17 cellular contexts compared by ENCODE assay signal in genomic region chr2:218743072-218743471, GRCh38. TPM values are rescaled to one million over a fixed set of nuclear protein-coding genes. Genes with fewer than 3 reads are reported as not detected.
DNase-seq lines count a peak whose midpoint lies in the region; ATAC-seq and TF ChIP-seq lines count a peak whose summit lies in the region.
"Had no signal": no experiment of that assay in that cellular context is flagged by ENCODE, and none has a peak within 500 bp of the region (broad histone marks: within the 10 kb centered on the region; RNA-seq: fewer than 3 reads in every experiment).

No MANE protein-coding gene starts in this region.

- peak overlapping the region; percentile 2 for H3K27ac Mint-ChIP-seq in activated T-helper 17 cell treated with anti-CD3 and anti-CD28 coated beads, Interleukin-2, amount 50 U/mL, for 72 hours
- H3K27ac Mint-ChIP-seq: activated naive CD8-positive, alpha-beta T cell treated with anti-CD3 and anti-CD28 coated beads, Interleukin-2, amount 10 ng/mL, durations not matched to agents 7 days and 5 days had no signal

- CTCF ChIA-PET in GM10248 (lab: Yijun Ruan, JAX) = interaction anchor here (1.2 to 4.8 kb wide), 4 partner anchors 10 to 452 kb away, joined by 3 to 19 read pairs (median 4); no protein-coding TSS in a partner anchor

- POLR2A ChIA-PET in GM10248 (lab: Yijun Ruan, JAX) = no interaction called here

- peaks cover 97% of the 10 kb centered on the region for H3K36me3 Mint-ChIP-seq in activated T-helper 17 cell treated with anti-CD3 and anti-CD28 coated beads, Interleukin-2, amount 50 U/mL, for 72 hours (ENCODE audit: low read depth)

- H3K9me3 Mint-ChIP-seq in activated T-helper 17 cell treated with anti-CD3 and anti-CD28 coated beads, Interleukin-2, amount 50 U/mL, for 72 hours = no peaks in the 10 kb centered on the region
- H3K9me3 Mint-ChIP-seq: activated naive CD8-positive, alpha-beta T cell treated with anti-CD3 and anti-CD28 coated beads, Interleukin-2, amount 10 ng/mL, durations not matched to agents 7 days and 5 days had no signal

- peaks cover 20% of the 10 kb centered on the region for H3K4me1 Mint-ChIP-seq in activated T-helper 17 cell treated with anti-CD3 and anti-CD28 coated beads, Interleukin-2, amount 50 U/mL, for 72 hours
- H3K4me1 Mint-ChIP-seq: activated naive CD8-positive, alpha-beta T cell treated with anti-CD3 and anti-CD28 coated beads, Interleukin-2, amount 10 ng/mL, durations not matched to agents 7 days and 5 days had no signal

- DNase-seq in GM10248 (ENCODE audit: extremely low spot score) (peak; percentile 57), left lobe of liver (ENCODE audit: low spot score) (no peak), left colon (no peak), DMS53 treated with DMSO at 0.1 percent for 48 hours (lab: John Stamatoyannopoulos, UW; ENCODE audit: unreplicated experiment) (no peak), SHP77 treated with DMSO at 0.1 percent for 48 hours (lab: John Stamatoyannopoulos, UW) (no peak)
- DNase-seq: activated naive CD8-positive, alpha-beta T cell treated with anti-CD3 and anti-CD28 coated beads, Interleukin-2, amount 10 ng/mL, durations not matched to agents 7 days and 5 days; activated T-cell treated with anti-CD3 and anti-CD28 coated beads, Interleukin-2, amount 50 U/mL, for 1 hour; Caco-2; dorsolateral prefrontal cortex; left ventricle myocardium inferior; NCI-H1930; NCI-H510A treated with DMSO at 0.1 percent for 48 hours; small intestine had no signal

- ATAC-seq in GM18858 (IDR thresholded peaks at IDR 0.05; ENCODE audit: unreplicated experiment) = peak; percentile 58
- peak; percentile 71 for ATAC-seq in HG03378 (IDR thresholded peaks at IDR 0.05; ENCODE audit: unreplicated experiment)
- ATAC-seq in activated T-helper 17 cell treated with anti-CD3 and anti-CD28 coated beads, Interleukin-2, amount 50 U/mL, for 72 hours (replicated peaks) = peak; percentile 92
- ATAC-seq in left lobe of liver = no peak
- ATAC-seq in left colon = no peak
- ATAC-seq: gastroesophageal sphincter had no signal

- no peak for TF ChIP-seq CTCF in GM10248 (IDR thresholded peaks at IDR 0.05; ENCODE audit: control extremely low read depth, extremely low read depth, low read depth, missing control alignments)

- peak overlapping the region; percentile 2 for H3K4me3 Mint-ChIP-seq in activated T-helper 17 cell treated with anti-CD3 and anti-CD28 coated beads, Interleukin-2, amount 50 U/mL, for 72 hours
- H3K4me3 Mint-ChIP-seq: activated naive CD8-positive, alpha-beta T cell treated with anti-CD3 and anti-CD28 coated beads, Interleukin-2, amount 10 ng/mL, durations not matched to agents 7 days and 5 days had no signal

- H3K27me3 Mint-ChIP-seq in activated T-helper 17 cell treated with anti-CD3 and anti-CD28 coated beads, Interleukin-2, amount 50 U/mL, for 72 hours = no peaks in the 10 kb centered on the region
- H3K27me3 Mint-ChIP-seq: activated naive CD8-positive, alpha-beta T cell treated with anti-CD3 and anti-CD28 coated beads, Interleukin-2, amount 10 ng/mL, durations not matched to agents 7 days and 5 days had no signal

- intact Hi-C loops in left colon (cut with DNase I, micrococcal nuclease) = no loop called here

RNA-seq across cellular contexts. Expression of gene TTLL4, which starts 32.4 kb away (rescaled TPM):
- total RNA-seq in activated T-helper 17 cell treated with anti-CD3 and anti-CD28 coated beads, Interleukin-2, amount 50 U/mL, for 72 hours = 10 to 100 TPM; 34.1 to 42.6 TPM
- total RNA-seq in left lobe of liver = 7.4 TPM
- 10 to 100 TPM; 17.6 to 25.4 TPM for total RNA-seq in left colon

RNA-seq across cellular contexts. Expression of gene CYP27A1, which starts 38.9 kb away (rescaled TPM):
- total RNA-seq in activated T-helper 17 cell treated with anti-CD3 and anti-CD28 coated beads, Interleukin-2, amount 50 U/mL, for 72 hours = under 1 TPM in 1 of 2 donors, not detected in 1; 0.66 TPM
- total RNA-seq in left lobe of liver = 263 TPM
- 10 to 100 TPM; 28.1 to 52.7 TPM for total RNA-seq in left colon

Comparison
In these comparisons a context has a peak if more than half of its experiments do, and no peak if none do; other contexts are left out.
1. ATAC-seq: peak in GM18858 (single experiment), HG03378 (single experiment) and activated T-helper 17 cell treated with anti-CD3 and anti-CD28 coated beads, Interleukin-2, amount 50 U/mL, for 72 hours (single experiment); none in left lobe of liver (single experiment) and left colon (single experiment).
2. RNA of gene CYP27A1, which starts 38.9 kb away (total RNA-seq): 263 TPM in left lobe of liver (single experiment) and 28.1 to 52.7 TPM in left colon; 0.66 TPM in activated T-helper 17 cell treated with anti-CD3 and anti-CD28 coated beads, Interleukin-2, amount 50 U/mL, for 72 hours; every median in the first group is over 10 times any median in the second.